In the genomic region with DNA sequence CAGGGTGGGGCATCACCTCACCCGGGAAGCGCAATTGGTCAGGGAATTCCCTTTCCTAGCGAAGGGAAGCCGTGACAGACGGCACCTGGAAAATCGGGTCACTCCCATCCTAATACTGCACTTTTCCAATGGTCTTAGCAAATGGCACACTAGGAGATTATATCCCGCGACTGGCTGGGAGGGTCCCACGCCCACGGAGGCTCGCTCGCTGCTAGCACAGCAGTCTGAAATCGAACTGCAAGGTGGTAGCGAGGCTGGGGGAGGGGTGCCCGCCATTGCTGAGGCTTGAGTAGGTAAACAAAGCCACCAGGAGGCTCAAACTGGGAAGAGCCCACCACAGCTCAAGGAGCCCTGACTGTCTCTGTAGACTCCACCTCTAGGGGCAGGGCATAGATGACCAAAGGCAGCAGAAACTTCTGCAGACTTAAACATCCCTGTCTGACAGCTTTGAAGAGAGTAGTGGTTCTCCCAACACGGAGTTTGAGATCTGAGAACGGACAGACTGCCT, we compare ENCODE assay signal across 11 cellular contexts. TPM values are rescaled to one million over a fixed set of nuclear protein-coding genes. Genes with fewer than 3 reads are reported as not detected.
"Had no signal": no experiment of that assay in that cellular context is flagged by ENCODE, and none has a peak within 500 bp of the region (broad histone marks: within the 10 kb centered on the region; RNA-seq: fewer than 3 reads in every experiment).

No MANE protein-coding gene starts in this region.

RNA-seq across cellular contexts. Expression of gene HMSD, which starts 8.5 kb away (rescaled TPM):
- total RNA-seq: LHCN-M2, MCF 10A, OCI-LY7, PC-9, Right ventricle myocardium inferior, RPMI7951, SJCRH30, SK-MEL-5 had no signal

RNA-seq across cellular contexts. Expression of gene SERPINB10, which starts 32.8 kb away (rescaled TPM):
- total RNA-seq: LHCN-M2; MCF 10A; NCI-H460; OCI-LY7; PC-9; Right ventricle myocardium inferior; SJCRH30; T-cell; T-helper 1 cell treated with Interleukin-12 subunit alpha and Interleukin-12 subunit beta and Interleukin-4 antibody, amounts not matched to agents 30 ng/mL and 1 ng/mL, for 36 hours had no signal

RNA-seq across cellular contexts. Expression of gene SERPINB2, which starts 53.1 kb away (rescaled TPM):
- total RNA-seq: OCI-LY7; PC-9; Right ventricle myocardium inferior; SJCRH30; SK-MEL-5; T-cell; T-helper 1 cell treated with Interleukin-12 subunit alpha and Interleukin-12 subunit beta and Interleukin-4 antibody, amounts not matched to agents 30 ng/mL and 1 ng/mL, for 36 hours had no signal
